ENCODE assay signal across 8 cellular contexts in genomic region chr6:28789553-28790083, GRCh38.
DNase-seq lines count a peak whose midpoint lies in the region; ATAC-seq, FAIRE-seq and TF ChIP-seq lines count a peak whose summit lies in the region.

No MANE protein-coding gene starts in this region.

- peaks cover 79% of the 10 kb centered on the region for H3K27me3 Mint-ChIP-seq in activated CD4-positive, alpha-beta T cell treated with anti-CD3 and anti-CD28 coated beads for 36 hours

- peaks cover 12% of the 10 kb centered on the region for H3K9me3 Mint-ChIP-seq in activated CD4-positive, alpha-beta T cell treated with anti-CD3 and anti-CD28 coated beads for 36 hours (ENCODE audit: low read depth)

- DNase-seq in activated CD4-positive, alpha-beta T cell treated with anti-CD3 and anti-CD28 coated beads for 36 hours: peak; percentile 67
- DNase-seq in activated CD4-positive, alpha-beta T cell treated with anti-CD3 and anti-CD28 coated beads for 1 hour: no peak
- DNase-seq in NCI-H1930 (lab: John Stamatoyannopoulos, UW) (peak; percentile 44 to 53), kidney glomerular epithelial cell (lab: John Stamatoyannopoulos, UW) (peak; percentile 53), GM13977 (ENCODE audit: low spot score) (no peak), frontal cortex (ENCODE audit: low spot score in 2 of 2) (no peak)
- peak; percentile 71 to 75 for DNase-seq in activated T-cell treated with anti-CD3 and anti-CD28 coated beads, Interleukin-2, amount 50 U/mL, for 48 hours

- POLR2A ChIA-PET in activated CD4-positive, alpha-beta T cell treated with anti-CD3 and anti-CD28 coated beads for 36 hours (lab: Charles Lee): no interaction called here

- peaks cover 15% of the 10 kb centered on the region for H3K4me1 Mint-ChIP-seq in activated CD4-positive, alpha-beta T cell treated with anti-CD3 and anti-CD28 coated beads for 36 hours

- intact Hi-C loops in activated CD4-positive, alpha-beta T cell treated with anti-CD3 and anti-CD28 coated beads for 36 hours (cut with DNase I, micrococcal nuclease): no loop called here

- in situ Hi-C loops in GM13977 (cut with MboI; ENCODE audit: low pct_unique_long_range_greater_than_20kb, low sequenced_read_pairs, unreplicated experiment): no loop called here

- H3K36me3 Mint-ChIP-seq in activated CD4-positive, alpha-beta T cell treated with anti-CD3 and anti-CD28 coated beads for 36 hours (ENCODE audit: low read depth): peaks cover 9% of the 10 kb centered on the region

- CTCF ChIA-PET in activated CD4-positive, alpha-beta T cell treated with anti-CD3 and anti-CD28 coated beads for 36 hours (lab: Charles Lee): no interaction called here

- H3K27ac Mint-ChIP-seq in activated CD4-positive, alpha-beta T cell treated with anti-CD3 and anti-CD28 coated beads for 36 hours: peak overlapping the region; percentile 6

- FAIRE-seq in frontal cortex (lab: Jason Lieb, UNC): no peak

- ATAC-seq in activated CD4-positive, alpha-beta T cell treated with anti-CD3 and anti-CD28 coated beads for 36 hours: peak; percentile 67
- ATAC-seq in HG03469 (IDR thresholded peaks at IDR 0.05; ENCODE audit: unreplicated experiment): no peak

- TF ChIP-seq CTCF in GM13977 (IDR thresholded peaks at IDR 0.05; ENCODE audit: extremely low read depth, insufficient read depth, missing control alignments): no peak

- H3K4me3 Mint-ChIP-seq in activated CD4-positive, alpha-beta T cell treated with anti-CD3 and anti-CD28 coated beads for 36 hours: peak overlapping the region; percentile 66

Comparison
In these comparisons a context has a peak if more than half of its experiments do, and no peak if none do; other contexts are left out.
1. DNase-seq: peak in activated CD4-positive, alpha-beta T cell treated with anti-CD3 and anti-CD28 coated beads for 36 hours (single experiment), NCI-H1930 (2 of 2), activated T-cell treated with anti-CD3 and anti-CD28 coated beads, Interleukin-2, amount 50 U/mL, for 48 hours (2 of 2) and kidney glomerular epithelial cell (single experiment); none in activated CD4-positive, alpha-beta T cell treated with anti-CD3 and anti-CD28 coated beads for 1 hour (single experiment), GM13977 (single experiment) and frontal cortex (0 of 2).